In the genomic region with DNA sequence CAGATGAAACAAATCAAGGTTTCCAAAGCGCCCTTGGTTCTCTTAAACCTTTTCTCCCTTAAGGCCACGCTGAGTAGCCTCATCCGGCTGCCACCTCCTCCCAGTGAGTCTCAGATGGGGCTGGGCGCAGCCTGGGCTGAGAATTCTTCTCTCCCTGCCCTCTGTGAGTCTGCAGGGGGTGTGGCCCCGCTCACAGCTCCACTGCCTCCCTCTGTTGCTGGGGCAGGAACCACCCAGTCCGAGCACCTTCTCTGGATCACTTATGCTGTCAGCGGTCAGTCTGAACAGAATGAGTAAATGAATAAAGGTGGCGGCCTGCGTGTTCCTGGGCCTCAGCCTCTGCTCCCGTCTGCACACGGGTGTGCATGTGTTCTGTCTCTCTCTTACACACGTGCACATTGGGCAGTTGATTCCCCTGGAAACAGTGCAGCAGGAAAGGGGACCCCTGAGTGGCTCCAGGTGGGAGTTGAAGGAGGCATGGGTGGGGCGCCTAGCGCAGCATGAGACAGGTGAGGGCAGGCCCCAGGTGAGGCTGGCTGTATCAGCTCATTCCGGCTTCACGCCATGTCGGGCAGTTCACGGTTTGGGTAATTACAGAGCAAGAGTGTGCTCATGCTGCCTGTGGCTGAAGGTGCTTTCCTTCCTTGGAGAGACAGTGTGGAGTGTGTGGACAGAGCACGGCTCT, we compare ENCODE assay signal across 14 cellular contexts. TPM values are rescaled to one million over a fixed set of nuclear protein-coding genes. Genes with fewer than 3 reads are reported as not detected.
A peak's percentile ranks its signal among the peaks of the same experiment; 100 is the strongest.
DNase-seq lines count a peak whose midpoint lies in the region; ATAC-seq and TF ChIP-seq lines count a peak whose summit lies in the region.
"Had no signal": no experiment of that assay in that cellular context is flagged by ENCODE, and none has a peak within 500 bp of the region (broad histone marks: within the 10 kb centered on the region; RNA-seq: fewer than 3 reads in every experiment).

No MANE protein-coding gene starts in this region.

- H3K18ac ChIP-seq in IMR-90 (ENCODE audit: low read depth, low read length) = no peak overlapping the region

- no peak overlapping the region for H2BK5ac ChIP-seq in IMR-90 (ENCODE audit: low read depth, low read length, poor library complexity, severe bottlenecking)

- DNase-seq in IMR-90 = no peak
- DNase-seq in esophagus squamous epithelium (lab: John Stamatoyannopoulos, UW) = no peak
- DNase-seq in posterior vena cava (ENCODE audit: low spot score) = peak; percentile 68
- no peak for DNase-seq in left lung
- DNase-seq in effector memory CD8-positive, alpha-beta T cell = no peak
- no peak for DNase-seq in superior temporal gyrus (ENCODE audit: extremely low spot score)
- DNase-seq in NCI-H2107 (lab: John Stamatoyannopoulos, UW) = no peak
- DNase-seq: activated CD4-positive, alpha-beta T cell treated with anti-CD3 and anti-CD28 coated beads for 36 hours; NCI-H510A; stimulated activated CD4-positive, alpha-beta T cell treated with anti-CD3 and anti-CD28 coated beads, Interleukin-1b, Interleukin-23, amount 100 ng/mL, for 48 hours had no signal

- H3K4me2 ChIP-seq in BLaER1 treated with 17β-estradiol and CSF1 and Interleukin-3, amounts not matched to agents 10 nM and 100 nM = peak overlapping the region; percentile 73 to 98 (median 92)
- no peak overlapping the region for H3K4me2 ChIP-seq in IMR-90 (ENCODE audit: low read depth, low read length)

- peaks cover 57 to 98% (median 91%) of the 10 kb centered on the region in 11 experiments for H3K27me3 ChIP-seq in BLaER1 treated with 17β-estradiol and CSF1 and Interleukin-3, amounts not matched to agents 10 nM and 100 nM
- peaks cover 35% of the 10 kb centered on the region for H3K27me3 ChIP-seq in IMR-90 (ENCODE audit: control insufficient read depth, insufficient read depth, low read length)
- H3K27me3 ChIP-seq in esophagus squamous epithelium = peaks cover 0 to 46% (median 0%) of the 10 kb centered on the region in 4 donors
- H3K27me3 ChIP-seq in left lung = peaks cover 16 to 80% of the 10 kb centered on the region in 2 donors

- H2AK5ac ChIP-seq in IMR-90 (ENCODE audit: low read depth, low read length) = 0 out of 2 replicates have a peak overlapping the region, but pooled peaks have one; percentile 7

- in situ Hi-C loops in IMR-90 (cut with MboI; ENCODE audit: low sequenced_read_pairs) = no loop called here

- H3K4me3 Mint-ChIP-seq in effector memory CD8-positive, alpha-beta T cell = no peak overlapping the region
- H3K4me3 Mint-ChIP-seq: activated CD4-positive, alpha-beta T cell treated with anti-CD3 and anti-CD28 coated beads for 36 hours had no signal

- no peak overlapping the region for H2BK20ac ChIP-seq in IMR-90 (ENCODE audit: low read depth, low read length)

- H3K9ac ChIP-seq in BLaER1 treated with 17β-estradiol and CSF1 and Interleukin-3, amounts not matched to agents 10 nM and 100 nM = peak overlapping the region in 3 of 11 experiments; percentile 1 to 44 (median 11); a peak in 2 of 22 replicates
- H3K9ac ChIP-seq in IMR-90 (ENCODE audit: low read depth, low read length) = no peak overlapping the region

- H3K27me3 Mint-ChIP-seq in effector memory CD8-positive, alpha-beta T cell = peaks cover 50 to 83% of the 10 kb centered on the region in 2 donors

- 90% methylated on average over 9 of the region's 19 CpGs; no CpG with 5 or more reads in 1 of the 2 experiments for WGBS in IMR-90 (ENCODE audit: extremely low coverage in 2 of 2, insufficient read length in 1 of 2), 2 experiments
- WGBS in esophagus squamous epithelium, 2 donors = 53 to 82% methylated on average over 5 to 17 of the region's 19 CpGs

- H3K9me3 Mint-ChIP-seq in effector memory CD8-positive, alpha-beta T cell = no peaks in the 10 kb centered on the region

- H3K4me1 Mint-ChIP-seq in effector memory CD8-positive, alpha-beta T cell (ENCODE audit: low read depth in 2 of 2) = peaks cover 13 to 19% of the 10 kb centered on the region in 2 donors

- H4K8ac ChIP-seq in IMR-90 (ENCODE audit: low read depth in 2 of 2, low read length in 2 of 2) = no peak overlapping the region

- no peak overlapping the region for H3K14ac ChIP-seq in IMR-90 (replicated peaks; ENCODE audit: low read depth, low read length)

- H3K9me1 ChIP-seq in IMR-90 (ENCODE audit: insufficient read depth, low read length) = peaks cover 7% of the 10 kb centered on the region

- no peak overlapping the region for H4K91ac ChIP-seq in IMR-90 (ENCODE audit: insufficient read depth, low read depth, low read length)

- H3K4me3 ChIP-seq in BLaER1 treated with 17β-estradiol and CSF1 and Interleukin-3, amounts not matched to agents 10 nM and 100 nM = peak overlapping the region in 2 of 10 experiments; percentile 11 to 49; a peak in 3 of 20 replicates
- H3K4me3 ChIP-seq in IMR-90 (ENCODE audit: insufficient read depth, low read depth, low read length) (no peak overlapping the region), esophagus squamous epithelium (no peak overlapping the region), left lung (no peak overlapping the region)

- ATAC-seq in IMR-90 (ENCODE audit: low read depth) (no peak), left lung (no peak)
- ATAC-seq in effector memory CD8-positive, alpha-beta T cell (replicated peaks) = no peak
- ATAC-seq: activated CD4-positive, alpha-beta T cell treated with anti-CD3 and anti-CD28 coated beads for 36 hours had no signal

- H3K4me1 ChIP-seq in BLaER1 treated with 17β-estradiol and CSF1 and Interleukin-3, amounts not matched to agents 10 nM and 100 nM = peaks cover 92 to 100% (median 98%) of the 10 kb centered on the region in 10 experiments
- H3K4me1 ChIP-seq in IMR-90 (ENCODE audit: control insufficient read depth, insufficient read depth, low read length) (peaks cover 18% of the 10 kb centered on the region), esophagus squamous epithelium (peaks cover 58 to 88% (median 63%) of the 10 kb centered on the region in 3 donors), left lung (peaks cover 28 to 64% of the 10 kb centered on the region in 2 donors)

- peak overlapping the region in 4 of 11 experiments; percentile 14 to 27 (median 21); a peak in 3 of 22 replicates for H3K27ac ChIP-seq in BLaER1 treated with 17β-estradiol and CSF1 and Interleukin-3, amounts not matched to agents 10 nM and 100 nM
- H3K27ac ChIP-seq in IMR-90 (ENCODE audit: insufficient read depth, low read length) = no peak overlapping the region
- peak overlapping the region; percentile 22 to 80 (median 58) for H3K27ac ChIP-seq in esophagus squamous epithelium
- no peak overlapping the region for H3K27ac ChIP-seq in left lung
- H3K27ac ChIP-seq: HL-60 had no signal

- TF ChIP-seq POLR2A in IMR-90 (IDR thresholded peaks at IDR 0.05; ENCODE audit: low read depth, low read length) = no peak
- no peak for TF ChIP-seq POLR2A in esophagus squamous epithelium (IDR thresholded peaks at IDR 0.05)

- peaks cover 0 to 11% of the 10 kb centered on the region in 2 experiments; a peak in 2 of 4 replicates for H3K79me1 ChIP-seq in IMR-90 (ENCODE audit: low read depth in 1 of 2, low read length in 2 of 2)

- H3K9me3 ChIP-seq in BLaER1 treated with 17β-estradiol and CSF1 and Interleukin-3, amounts not matched to agents 10 nM and 100 nM (replicated peaks in 1 of 11) = no peaks in the 10 kb centered on the region
- H3K9me3 ChIP-seq in IMR-90 (ENCODE audit: control insufficient read depth, insufficient read depth, low read length) (peaks cover 2% of the 10 kb centered on the region), esophagus squamous epithelium (no peaks in the 10 kb centered on the region), left lung (no peaks in the 10 kb centered on the region)

- no peak for TF ChIP-seq RAD21 in IMR-90 (IDR thresholded peaks at IDR 0.05; ENCODE audit: low read length)

- H3K36me3 Mint-ChIP-seq in effector memory CD8-positive, alpha-beta T cell (ENCODE audit: insufficient read depth) = peaks cover 7% of the 10 kb centered on the region
- H3K36me3 Mint-ChIP-seq: brain had no signal

- peaks cover 0 to 56% (median 33%) of the 10 kb centered on the region in 11 experiments; a peak in 18 of 22 replicates for H4K20me1 ChIP-seq in BLaER1 treated with 17β-estradiol and CSF1 and Interleukin-3, amounts not matched to agents 10 nM and 100 nM
- peaks cover 5% of the 10 kb centered on the region; the same call in 1 of the 2 replicates for H4K20me1 ChIP-seq in IMR-90 (ENCODE audit: insufficient read depth, low read length)

- H3K56ac ChIP-seq in IMR-90 (ENCODE audit: extremely low read depth, insufficient read depth, low read length) = no peak overlapping the region

- no TSS peak for BruUV-seq in IMR-90 (replicated peaks; lab: Mats Ljungman, UMichigan)

- no peak overlapping the region for H3K23ac ChIP-seq in IMR-90 (ENCODE audit: low read depth, low read length)

- H3K36me3 ChIP-seq in BLaER1 treated with 17β-estradiol and CSF1 and Interleukin-3, amounts not matched to agents 10 nM and 100 nM = no peaks in the 10 kb centered on the region
- H3K36me3 ChIP-seq in IMR-90 (ENCODE audit: control insufficient read depth, insufficient read depth, low read length) (no peaks in the 10 kb centered on the region), esophagus squamous epithelium (no peaks in the 10 kb centered on the region), left lung (no peaks in the 10 kb centered on the region)

- no peak overlapping the region for H2AK9ac ChIP-seq in IMR-90 (replicated peaks; ENCODE audit: low read depth, low read length, poor library complexity)

- POLR2A ChIA-PET in IMR-90 (lab: Charles Lee; ENCODE audit: unreplicated experiment) = no interaction called here

- H3K4ac ChIP-seq in IMR-90 (ENCODE audit: low read depth, low read length) = no peak overlapping the region

- intact Hi-C loops in IMR-90 (cut with micrococcal nuclease) (no loop called here), esophagus squamous epithelium (cut with DNase I) (no loop called here), posterior vena cava (cut with DNase I) (no loop called here), left lung (cut with DNase I) (no loop called here)

- no peak overlapping the region for H2BK120ac ChIP-seq in IMR-90 (ENCODE audit: low read depth, low read length)

- H3K27ac Mint-ChIP-seq in effector memory CD8-positive, alpha-beta T cell = no peak overlapping the region
- H3K27ac Mint-ChIP-seq: activated CD4-positive, alpha-beta T cell treated with anti-CD3 and anti-CD28 coated beads for 36 hours had no signal

- CTCF ChIA-PET in IMR-90 (lab: Yijun Ruan, JAX) = no interaction called here

- TF ChIP-seq CTCF in IMR-90 (conservative IDR thresholded peaks at IDR 0.05; ENCODE audit: low read depth, low read length) = no peak
- TF ChIP-seq CTCF in esophagus squamous epithelium (IDR thresholded peaks at IDR 0.05) = no peak
- no peak for TF ChIP-seq CTCF in left lung (IDR thresholded peaks at IDR 0.05)

- H2BK15ac ChIP-seq in IMR-90 (ENCODE audit: low read depth, low read length) = no peak overlapping the region

- H4K5ac ChIP-seq in IMR-90 (ENCODE audit: low read depth, low read length) = no peak overlapping the region

- no peak overlapping the region for H2AFZ ChIP-seq in IMR-90 (replicated peaks; ENCODE audit: low read length, poor library complexity)

- dilution Hi-C loops in IMR-90 (cut with HindIII; ENCODE audit: low sequenced_read_pairs, unreplicated experiment) = no loop called here

RNA-seq across cellular contexts. Expression of a gene that starts 4.3 kb away (rescaled TPM):
- total RNA-seq in IMR-90 (2012; rRNA removed) (0.28 and 0.36 TPM in 2 replicates), esophagus squamous epithelium (10 to 100 TPM in 1 of 4 donors, 1 to 10 TPM in 3; 2.2 to 12.6 (median 5.4) TPM), posterior vena cava (10 to 100 TPM in 1 of 2 donors, 1 to 10 TPM in 1; 9.4 to 19.4 TPM), left lung (10 to 100 TPM in 1 of 2 donors, 1 to 10 TPM in 1; 8.6 to 21.0 TPM)
- polyA plus RNA-seq in IMR-90 (2012; rRNA removed) = 0.83 and 1.2 TPM in 2 replicates
- 0.34 and 0.79 TPM in 2 replicates for polyA plus RNA-seq in IMR-90 (2012; cell fraction: cytosol; rRNA removed)
- 10.9 and 11.7 TPM in 2 replicates for polyA plus RNA-seq in IMR-90 (2012; cell fraction: nucleus; rRNA removed; ENCODE audit: low replicate concordance)
- total RNA-seq: SK-MEL-5 had no signal

Comparison
In these comparisons a context has a peak if more than half of its experiments do, and no peak if none do; other contexts are left out.
1. H3K27ac ChIP-seq: peak in esophagus squamous epithelium (4 of 4); none in IMR-90 (single experiment) and left lung (0 of 2).